7 cellular contexts compared by ENCODE assay signal in genomic region chr1:165945911-165946310, GRCh38.
"Had no signal": no experiment of that assay in that cellular context is flagged by ENCODE, and none has a peak within 500 bp of the region (broad histone marks: within the 10 kb centered on the region; RNA-seq: fewer than 3 reads in every experiment).

No MANE protein-coding gene starts in this region.

- DNase-seq: GDM1, GF-D8 had no signal

- ATAC-seq: GM12878 had no signal

- FAIRE-seq: G401.6, GM12891, GM18507, GM19239 had no signal

- H3K4me3 ChIP-seq: GM12878 had no signal
